ENCODE assay signal across 11 cellular contexts in the genomic region with DNA sequence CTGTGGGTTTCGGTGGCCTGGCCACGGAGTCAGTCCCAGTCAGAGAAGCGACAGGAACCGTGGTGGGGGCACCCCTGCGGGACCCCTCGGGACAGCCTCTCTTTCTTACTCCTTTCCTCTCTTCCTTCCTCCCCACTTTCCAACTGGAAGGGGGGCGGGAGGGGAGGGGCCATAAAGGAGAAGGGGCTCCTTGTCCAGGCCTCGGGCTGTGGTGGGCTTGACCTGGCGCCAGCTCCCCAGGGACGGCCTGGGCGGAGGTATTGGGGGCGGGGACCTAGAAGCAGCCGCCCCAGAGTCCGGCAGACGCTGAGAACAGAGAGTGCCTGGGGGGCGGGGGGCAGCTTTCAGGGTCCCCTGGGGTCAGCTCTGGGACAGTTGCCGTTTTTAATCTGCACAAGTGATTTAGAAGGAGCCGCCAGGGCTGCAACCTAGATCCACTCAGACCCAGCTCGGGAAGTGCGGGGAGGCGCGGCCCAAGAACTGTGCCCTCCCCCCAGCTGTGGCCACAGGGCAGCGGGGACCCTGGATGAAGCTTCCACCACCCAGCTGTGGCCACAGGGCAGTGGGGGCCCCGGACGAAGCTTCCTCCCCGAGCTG. TPM values are rescaled to one million over a fixed set of nuclear protein-coding genes. Genes with fewer than 3 reads are reported as not detected.
A peak's percentile ranks its signal among the peaks of the same experiment; 100 is the strongest.
DNase-seq lines count a peak whose midpoint lies in the region; ATAC-seq, FAIRE-seq and TF ChIP-seq lines count a peak whose summit lies in the region.
"Had no signal": no experiment of that assay in that cellular context is flagged by ENCODE, and none has a peak within 500 bp of the region (broad histone marks: within the 10 kb centered on the region; RNA-seq: fewer than 3 reads in every experiment).

No MANE protein-coding gene starts in this region.

- peaks cover 64% of the 10 kb centered on the region for H3K27me3 Mint-ChIP-seq in activated naive CD4-positive, alpha-beta T cell treated with anti-CD3 and anti-CD28 coated beads, Interleukin-2, amount 10 ng/mL, durations not matched to agents 7 days and 5 days

- H4K5ac ChIP-seq in H1 (ENCODE audit: insufficient read length, low read depth, low read length), result peak overlapping the region; percentile 68

- no peak overlapping the region; a peak in 1 of 7 replicates for H3K9ac ChIP-seq in H1 (replicated peaks in 1 of 4; ENCODE audit: extremely low read depth in 1 of 4, low read depth in 3 of 4, low read length in 3 of 4)

- H3K23me2 ChIP-seq in H1 (ENCODE audit: low read depth, low read length), result peaks cover 8% of the 10 kb centered on the region; the same call in 1 of the 2 replicates

- H3K4ac ChIP-seq in H1 (replicated peaks; ENCODE audit: insufficient read length, low read depth, low read length), result peak overlapping the region; percentile 95

- H2BK120ac ChIP-seq in H1 (replicated peaks; ENCODE audit: low read depth, low read length), result peak overlapping the region; percentile 59

- H2BK12ac ChIP-seq in H1 (ENCODE audit: low read depth, low read length), result peak overlapping the region; percentile 50; the same call in 1 of the 2 replicates

- no peak for FAIRE-seq in H1 (lab: Jason Lieb, UNC)

- no peak overlapping the region for H2AFZ ChIP-seq in H1 (ENCODE audit: low read length)

- peak overlapping the region; percentile 90; the same call in 1 of the 2 replicates for H2BK20ac ChIP-seq in H1 (ENCODE audit: low read length)

- CTCF ChIA-PET in H1 (lab: Charles Lee; ENCODE audit: partially characterized antibody), result interaction anchor here (1.0 to 3.1 kb wide), 8 partner anchors 10 to 119 kb away, joined by 3 to 13 read pairs (median 5); a partner anchor contains a TSS
- CTCF ChIA-PET in activated naive CD4-positive, alpha-beta T cell treated with anti-CD3 and anti-CD28 coated beads, Interleukin-2, amount 10 ng/mL, durations not matched to agents 7 days and 5 days (lab: Charles Lee), result interaction anchor here (1.5 kb wide), 1 partner anchor 9 kb away, joined by 5 read pairs; no protein-coding TSS in a partner anchor

- H4K20me1 ChIP-seq in H1 (replicated peaks in 1 of 2; ENCODE audit: control insufficient read depth in 1 of 2, insufficient read depth in 2 of 2, low read length in 2 of 2), result no peaks in the 10 kb centered on the region

- no peak for TF ChIP-seq EP300 in H1 (IDR thresholded peaks at IDR 0.05; ENCODE audit: borderline replicate concordance in 1 of 2, low read depth in 2 of 2, low read length in 2 of 2)

- no peaks in the 10 kb centered on the region for H3K36me3 ChIP-seq in H1 (ENCODE audit: control insufficient read depth in 2 of 4, insufficient read depth in 4 of 4, low read length in 3 of 4)
- H3K36me3 ChIP-seq in lower lobe of right lung, result no peaks in the 10 kb centered on the region
- no peaks in the 10 kb centered on the region for H3K36me3 ChIP-seq in testis (ENCODE audit: low read depth, missing control alignments)

- TF ChIP-seq CTCF in NB4 (IDR thresholded peaks at IDR 0.05; ENCODE audit: low read depth, low read length) (no peak), H1 (IDR thresholded peaks at IDR 0.05; ENCODE audit: control extremely low read depth in 1 of 3, insufficient read depth in 1 of 3, low read depth in 1 of 3, low read length in 3 of 3) (no peak), lower lobe of right lung (IDR thresholded peaks at IDR 0.05) (no peak), testis (IDR thresholded peaks at IDR 0.05) (no peak)

- intact Hi-C loops in lower lobe of right lung (cut with DNase I), result no loop called here
- intact Hi-C loops in testis (cut with DNase I; ENCODE audit: low total_unique reads), result loop anchor here (5.0 kb wide), 1 partner anchor 68 kb away; no protein-coding TSS in a partner anchor

- peak overlapping the region; percentile 81; the same call in 1 of the 2 replicates for H2BK15ac ChIP-seq in H1 (ENCODE audit: low read length)

- H3K9me3 ChIP-seq in H1 (ENCODE audit: insufficient read depth in 2 of 2, low read depth in 1 of 2, low read length in 1 of 2) (no peaks in the 10 kb centered on the region), lower lobe of right lung (no peaks in the 10 kb centered on the region), testis (no peaks in the 10 kb centered on the region)

- H3K4me3 ChIP-seq in NB4 (ENCODE audit: low read depth, low read length), result no peak overlapping the region
- peak overlapping the region in 3 of 4 experiments; percentile 34 to 56 (median 36); a peak in 5 of 8 replicates for H3K4me3 ChIP-seq in H1 (ENCODE audit: extremely low read depth in 1 of 4, insufficient read depth in 2 of 4, low read depth in 3 of 4, low read length in 4 of 4)
- H3K4me3 ChIP-seq in lower lobe of right lung, result peak overlapping the region; percentile 34
- no peak overlapping the region for H3K4me3 ChIP-seq in testis

- H4K8ac ChIP-seq in H1 (ENCODE audit: extremely low read depth, insufficient read depth, low read length), result peak overlapping the region; percentile 85

- H3K4me2 ChIP-seq in H1 (ENCODE audit: insufficient read depth in 1 of 2, low read depth in 2 of 2, low read length in 2 of 2), result peak overlapping the region; percentile 61 to 74

- no peaks in the 10 kb centered on the region for H3K79me2 ChIP-seq in H1 (ENCODE audit: control insufficient read depth in 1 of 2, insufficient read depth in 2 of 2, low read length in 2 of 2)

- H3K79me1 ChIP-seq in H1 (ENCODE audit: low read depth, low read length), result no peaks in the 10 kb centered on the region

- no peak overlapping the region for H3K14ac ChIP-seq in H1 (ENCODE audit: insufficient read length)

- H3K36me3 Mint-ChIP-seq in activated naive CD4-positive, alpha-beta T cell treated with anti-CD3 and anti-CD28 coated beads, Interleukin-2, amount 10 ng/mL, durations not matched to agents 7 days and 5 days, result no peaks in the 10 kb centered on the region

- no peaks in the 10 kb centered on the region for H3K9me3 Mint-ChIP-seq in activated naive CD4-positive, alpha-beta T cell treated with anti-CD3 and anti-CD28 coated beads, Interleukin-2, amount 10 ng/mL, durations not matched to agents 7 days and 5 days

- TF ChIP-seq POLR2A in NB4 (IDR thresholded peaks at IDR 0.05; ENCODE audit: extremely low read depth, insufficient read length) (no peak), H1 (IDR thresholded peaks at IDR 0.05; ENCODE audit: control extremely low read depth in 1 of 2, low read depth in 2 of 2, low read length in 2 of 2) (no peak), testis (IDR thresholded peaks at IDR 0.05) (no peak)

- DNase-seq in NB4 (ENCODE audit: low read depth) (peak; percentile 18), H1 (ENCODE audit: low read depth in 1 of 2, low spot score in 2 of 2) (peak in 1 of 2 experiments; percentile 69), lower lobe of right lung (no peak), testis (no peak), NCI-H446 (lab: John Stamatoyannopoulos, UW) (no peak)
- no peak for DNase-seq in activated naive CD4-positive, alpha-beta T cell treated with anti-CD3 and anti-CD28 coated beads, Interleukin-2, amount 10 ng/mL, durations not matched to agents 7 days and 5 days
- DNase-seq: cortex of kidney, NCI-H1436 treated with DMSO at 0.1 percent for 48 hours had no signal

- POLR2A ChIA-PET in H1 (lab: Charles Lee; ENCODE audit: partially characterized antibody), result interaction anchor here (0.9 to 4.9 kb wide), 8 partner anchors 8 to 147 kb away, joined by 3 to 34 read pairs (median 3); a partner anchor contains a TSS

- WGBS in H1 (ENCODE audit: extremely low coverage in 1 of 2, insufficient coverage in 1 of 2, insufficient read length in 1 of 2, insufficient replicate concordance in 2 of 2, low coverage in 1 of 2, low lambda C conversion rate in 2 of 2, missing lambda C conversion rate in 1 of 2), 2 experiments, result 21% methylated on average over 17 of the region's 26 CpGs; no CpG with 5 or more reads in 1 of the 2 experiments
- WGBS in testis, 2 donors, result 25 to 65% methylated on average over 4 to 26 of the region's 26 CpGs

- no peak for TF ChIP-seq RAD21 in H1 (IDR thresholded peaks at IDR 0.05 in 1 of 2, conservative IDR thresholded peaks at IDR 0.05 in 1 of 2; ENCODE audit: low read depth in 2 of 2, low read length in 2 of 2)

- no peaks in the 10 kb centered on the region for H3K27me3 ChIP-seq in H1 (replicated peaks in 1 of 4; ENCODE audit: control insufficient read depth in 3 of 4, extremely low read depth in 1 of 4, insufficient read depth in 3 of 4, low read length in 3 of 4)
- peaks cover 5% of the 10 kb centered on the region for H3K27me3 ChIP-seq in lower lobe of right lung (ENCODE audit: low read depth)
- H3K27me3 ChIP-seq in testis, result no peaks in the 10 kb centered on the region

- H3K4me1 ChIP-seq in H1 (replicated peaks in 1 of 4; ENCODE audit: control insufficient read depth in 3 of 4, insufficient read depth in 4 of 4, low read length in 3 of 4) (peaks cover 7 to 46% (median 41%) of the 10 kb centered on the region in 4 experiments), lower lobe of right lung (peaks cover 65% of the 10 kb centered on the region), testis (peaks cover 64% of the 10 kb centered on the region)

- H3K56ac ChIP-seq in H1 (replicated peaks; ENCODE audit: insufficient read length, low read depth, low read length), result peak overlapping the region; percentile 21

- H3K18ac ChIP-seq in H1 (ENCODE audit: extremely low read depth, low read length), result peak overlapping the region; percentile 96

- ATAC-seq in lower lobe of right lung (peak; percentile 36 to 39), GM18868 (IDR thresholded peaks at IDR 0.05; ENCODE audit: unreplicated experiment) (no peak), HG03139 (IDR thresholded peaks at IDR 0.05; ENCODE audit: unreplicated experiment) (no peak)

- H3K27ac ChIP-seq in H1 (ENCODE audit: low read depth, low read length) (no peak overlapping the region; the same call in 1 of the 2 replicates), lower lobe of right lung (peak overlapping the region; percentile 81), testis (peak overlapping the region; percentile 77 to 82)

- peaks cover 31% of the 10 kb centered on the region for H3K4me1 Mint-ChIP-seq in activated naive CD4-positive, alpha-beta T cell treated with anti-CD3 and anti-CD28 coated beads, Interleukin-2, amount 10 ng/mL, durations not matched to agents 7 days and 5 days

- no peak overlapping the region for H3K4me3 Mint-ChIP-seq in activated naive CD4-positive, alpha-beta T cell treated with anti-CD3 and anti-CD28 coated beads, Interleukin-2, amount 10 ng/mL, durations not matched to agents 7 days and 5 days

- H3K23ac ChIP-seq in H1 (ENCODE audit: insufficient read length), result no peak overlapping the region

- no peak overlapping the region for H3K27ac Mint-ChIP-seq in activated naive CD4-positive, alpha-beta T cell treated with anti-CD3 and anti-CD28 coated beads, Interleukin-2, amount 10 ng/mL, durations not matched to agents 7 days and 5 days

- H4K91ac ChIP-seq in H1 (replicated peaks; ENCODE audit: insufficient read length, low read length), result peak overlapping the region; percentile 85

- peak overlapping the region; percentile 93; the same call in 1 of the 2 replicates for H2BK5ac ChIP-seq in H1 (ENCODE audit: low read depth, low read length)

- peak overlapping the region; percentile 75; the same call in 1 of the 2 replicates for H2AK5ac ChIP-seq in H1 (ENCODE audit: low read depth, low read length)

RNA-seq across cellular contexts. Expression of a gene that starts 6.4 kb away (rescaled TPM):
- total RNA-seq in H1 (2021; fragmentation: NEBNext Ultra II Directional; extraction: Animal tissue kit (Norgen Biotek cat#: 25700)), result not detected in 2 replicates
- polyA plus RNA-seq in H1 (2011; rRNA removed), result 0.05 TPM in 1 of 2 replicates, not detected in the other
- polyA plus RNA-seq in H1 (2011; cell fraction: cytosol; rRNA removed), result not detected
- not detected for polyA plus RNA-seq in H1 (2011; cell fraction: nucleus; rRNA removed)
- not detected in 4 replicates for polyA plus RNA-seq in H1 (2012, experiment 1 of 2)
- polyA plus RNA-seq in H1 (2012, experiment 2 of 2), result not detected
- not detected for polyA plus RNA-seq in H1 (2013, experiment 1 of 2)
- not detected for polyA plus RNA-seq in H1 (2013, experiment 2 of 2)
- not detected in 2 replicates for polyA minus RNA-seq in H1 (2011; rRNA and poly(A)+ RNA removed)
- not detected for polyA minus RNA-seq in H1 (2011; cell fraction: cytosol; rRNA and poly(A)+ RNA removed)
- not detected for polyA minus RNA-seq in H1 (2011; cell fraction: nucleus; rRNA and poly(A)+ RNA removed)
- not detected for total RNA-seq in lower lobe of right lung
- 10 to 100 TPM; 13.8 to 20.9 TPM for total RNA-seq in testis
- polyA plus RNA-seq in testis (ENCODE audit: insufficient read depth, low read depth, low replicate concordance), result 10.8 TPM
- total RNA-seq: kidney epithelial cell had no signal

RNA-seq across cellular contexts. Expression of a gene that starts 10.2 kb away (rescaled TPM):
- total RNA-seq in H1 (2021; fragmentation: NEBNext Ultra II Directional; extraction: Animal tissue kit (Norgen Biotek cat#: 25700)), result 77.1 and 78.1 TPM in 2 replicates
- polyA plus RNA-seq in H1 (2011; rRNA removed), result 80.2 and 96.5 TPM in 2 replicates
- polyA plus RNA-seq in H1 (2011; cell fraction: cytosol; rRNA removed), result 101 TPM
- 124 TPM for polyA plus RNA-seq in H1 (2011; cell fraction: nucleus; rRNA removed)
- polyA plus RNA-seq in H1 (2012, experiment 1 of 2), result 61.9 to 82.8 TPM (median 77.6 TPM) in 4 replicates
- 87.8 TPM for polyA plus RNA-seq in H1 (2012, experiment 2 of 2)
- 57.0 TPM for polyA plus RNA-seq in H1 (2013, experiment 1 of 2)
- polyA plus RNA-seq in H1 (2013, experiment 2 of 2), result 55.6 TPM
- 52.5 and 67.0 TPM in 2 replicates for polyA minus RNA-seq in H1 (2011; rRNA and poly(A)+ RNA removed)
- polyA minus RNA-seq in H1 (2011; cell fraction: cytosol; rRNA and poly(A)+ RNA removed), result 78.2 TPM
- 31.7 TPM for polyA minus RNA-seq in H1 (2011; cell fraction: nucleus; rRNA and poly(A)+ RNA removed)
- 76.9 TPM for total RNA-seq in lower lobe of right lung
- total RNA-seq in testis, result 100 to 1,000 TPM; 100 to 132 TPM
- polyA plus RNA-seq in testis (ENCODE audit: insufficient read depth, low read depth, low replicate concordance), result 89.9 TPM

RNA-seq across cellular contexts. Expression of a gene that starts 23.8 kb away (rescaled TPM):
- 21.1 and 22.4 TPM in 2 replicates for total RNA-seq in H1 (2021; fragmentation: NEBNext Ultra II Directional; extraction: Animal tissue kit (Norgen Biotek cat#: 25700))
- polyA plus RNA-seq in H1 (2011; rRNA removed) (6.4 and 10.7 TPM in 2 replicates), testis (ENCODE audit: insufficient read depth, low read depth, low replicate concordance) (5.2 TPM)
- polyA plus RNA-seq in H1 (2011; cell fraction: cytosol; rRNA removed), result 8.6 TPM
- polyA plus RNA-seq in H1 (2011; cell fraction: nucleus; rRNA removed), result 14.3 TPM
- 8.5 to 11.4 TPM (median 10.9 TPM) in 4 replicates for polyA plus RNA-seq in H1 (2012, experiment 1 of 2)
- polyA plus RNA-seq in H1 (2012, experiment 2 of 2), result 11.3 TPM
- polyA plus RNA-seq in H1 (2013, experiment 1 of 2), result 7.1 TPM
- 7.8 TPM for polyA plus RNA-seq in H1 (2013, experiment 2 of 2)
- 32.8 and 34.9 TPM in 2 replicates for polyA minus RNA-seq in H1 (2011; rRNA and poly(A)+ RNA removed)
- 22.2 TPM for polyA minus RNA-seq in H1 (2011; cell fraction: cytosol; rRNA and poly(A)+ RNA removed)
- polyA minus RNA-seq in H1 (2011; cell fraction: nucleus; rRNA and poly(A)+ RNA removed), result 18.9 TPM
- total RNA-seq in lower lobe of right lung (9.9 TPM), testis (10 to 100 TPM; 12.5 to 15.4 TPM)

RNA-seq across cellular contexts. Expression of a gene that starts 40.1 kb away (rescaled TPM):
- total RNA-seq in H1 (2021; fragmentation: NEBNext Ultra II Directional; extraction: Animal tissue kit (Norgen Biotek cat#: 25700)), result 31.2 and 32.8 TPM in 2 replicates
- polyA plus RNA-seq in H1 (2011; rRNA removed) (19.2 and 25.0 TPM in 2 replicates), testis (ENCODE audit: insufficient read depth, low read depth, low replicate concordance) (35.6 TPM)
- 22.5 TPM for polyA plus RNA-seq in H1 (2011; cell fraction: cytosol; rRNA removed)
- polyA plus RNA-seq in H1 (2011; cell fraction: nucleus; rRNA removed), result 27.7 TPM
- polyA plus RNA-seq in H1 (2012, experiment 1 of 2), result 21.6 to 26.2 TPM (median 23.4 TPM) in 4 replicates
- 21.6 TPM for polyA plus RNA-seq in H1 (2012, experiment 2 of 2)
- polyA plus RNA-seq in H1 (2013, experiment 1 of 2), result 15.5 TPM
- polyA plus RNA-seq in H1 (2013, experiment 2 of 2), result 16.2 TPM
- polyA minus RNA-seq in H1 (2011; rRNA and poly(A)+ RNA removed), result 25.3 and 25.7 TPM in 2 replicates
- 19.9 TPM for polyA minus RNA-seq in H1 (2011; cell fraction: cytosol; rRNA and poly(A)+ RNA removed)
- polyA minus RNA-seq in H1 (2011; cell fraction: nucleus; rRNA and poly(A)+ RNA removed), result 13.3 TPM
- total RNA-seq in lower lobe of right lung (54.5 TPM), testis (10 to 100 TPM; 58.2 to 64.8 TPM)

Comparison
In these comparisons a context has a peak if more than half of its experiments do, and no peak if none do; other contexts are left out.
1. H3K4me3 ChIP-seq: peak in H1 (3 of 4) and lower lobe of right lung (single experiment); none in NB4 (single experiment) and testis (0 of 2).
2. ATAC-seq: peak in lower lobe of right lung (2 of 2); none in GM18868 (single experiment) and HG03139 (single experiment).
3. RNA of a gene that starts 6.4 kb away (total RNA-seq): 13.8 to 20.9 TPM in testis; not detected in H1 and not detected in lower lobe of right lung (single experiment); every median in the first group is over 10 times any median in the second.